ENCODE assay signal across 1 cellular context in the genomic region with DNA sequence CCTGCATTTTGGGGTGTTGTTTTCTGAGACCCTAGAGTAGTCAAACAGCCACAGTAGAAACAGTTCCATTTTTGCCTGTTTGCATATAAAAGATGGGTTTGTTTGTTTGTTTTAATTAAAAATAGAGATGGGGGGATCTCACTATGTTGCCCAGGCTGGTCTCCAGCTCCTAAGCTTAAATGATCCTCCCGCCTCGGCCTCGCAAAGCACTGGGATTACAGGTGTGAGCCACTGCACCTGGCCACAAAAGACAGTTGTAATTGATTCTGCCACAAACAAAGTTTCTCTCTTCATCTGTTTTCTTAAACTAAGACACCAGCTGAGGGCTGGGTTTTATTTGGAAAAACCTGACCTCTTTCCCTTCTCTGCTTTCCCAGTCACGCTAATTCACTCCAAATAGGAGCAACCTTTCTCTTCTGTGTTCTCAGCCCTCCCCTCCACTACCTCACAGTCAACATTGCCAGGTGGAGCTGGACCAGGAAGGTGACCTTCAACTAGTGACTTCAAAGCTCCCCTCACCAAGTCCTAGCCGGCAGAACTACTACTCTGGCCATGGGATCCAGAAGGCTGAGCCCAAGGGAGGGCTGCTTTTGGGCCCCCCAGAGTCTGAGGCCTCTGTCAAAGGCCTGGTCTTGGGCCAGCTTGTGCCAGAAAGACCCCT.
TF ChIP-seq lines count a peak whose summit lies in the region.

No MANE protein-coding gene starts in this region.

TF ChIP-seq in HepG2, 621 proteins besides CTCF, POLR2A, EP300 and RAD21 (continues in another document):
- TF ChIP-seq ZNF614 (CRISPR knock-in tag; IDR thresholded peaks at IDR 0.05; ENCODE audit: borderline replicate concordance) (no peak), ONECUT2 (CRISPR knock-in tag; IDR thresholded peaks at IDR 0.05) (no peak), ZNF33A (CRISPR knock-in tag; IDR thresholded peaks at IDR 0.05; ENCODE audit: borderline replicate concordance) (no peak), FOXA1 (IDR thresholded peaks at IDR 0.05) (no peak), FOXA1 (CRISPR knock-in tag; IDR thresholded peaks at IDR 0.05) (peak; percentile 32; the same call in 1 of the 2 replicates), GATAD2A (CRISPR knock-in tag; IDR thresholded peaks at IDR 0.05) (0 out of 2 replicates have a peak, but pooled peaks have one; percentile 22), ZKSCAN8 (CRISPR knock-in tag; IDR thresholded peaks at IDR 0.05; ENCODE audit: borderline replicate concordance) (no peak), ZNF530 (CRISPR knock-in tag; IDR thresholded peaks at IDR 0.05; ENCODE audit: low read depth) (no peak), GATAD1 (CRISPR knock-in tag; IDR thresholded peaks at IDR 0.05) (no peak), ARID4A (CRISPR knock-in tag; IDR thresholded peaks at IDR 0.05; ENCODE audit: borderline replicate concordance) (no peak), KIAA2018 (CRISPR knock-in tag; IDR thresholded peaks at IDR 0.05; ENCODE audit: borderline replicate concordance) (no peak), TP53 (CRISPR knock-in tag; conservative IDR thresholded peaks at IDR 0.05) (no peak), TERF1 (CRISPR knock-in tag; IDR thresholded peaks at IDR 0.05) (no peak), MEIS2 (CRISPR knock-in tag; IDR thresholded peaks at IDR 0.05) (no peak), HINFP (CRISPR knock-in tag; IDR thresholded peaks at IDR 0.05; ENCODE audit: low read depth) (no peak), CHCHD3 (CRISPR knock-in tag; IDR thresholded peaks at IDR 0.05) (no peak), ZNF652 (CRISPR knock-in tag; IDR thresholded peaks at IDR 0.05; ENCODE audit: borderline replicate concordance, low read depth) (no peak), GFI1 (CRISPR knock-in tag; IDR thresholded peaks at IDR 0.05; ENCODE audit: borderline replicate concordance) (no peak), IRF2 (CRISPR knock-in tag; IDR thresholded peaks at IDR 0.05) (no peak), FOSL2 (CRISPR knock-in tag; IDR thresholded peaks at IDR 0.05) (no peak), ZNF383 (CRISPR knock-in tag; IDR thresholded peaks at IDR 0.05; ENCODE audit: borderline replicate concordance) (no peak), ZNF709 (CRISPR knock-in tag; IDR thresholded peaks at IDR 0.05) (no peak), ZNF326 (CRISPR knock-in tag; IDR thresholded peaks at IDR 0.05; ENCODE audit: borderline replicate concordance) (no peak), ZNF577 (CRISPR knock-in tag; IDR thresholded peaks at IDR 0.05; ENCODE audit: borderline replicate concordance, low read depth) (no peak), HMGXB4 (CRISPR knock-in tag; IDR thresholded peaks at IDR 0.05; ENCODE audit: borderline replicate concordance in 1 of 2, low read depth in 1 of 2) (no peak), SOX5 (CRISPR knock-in tag; IDR thresholded peaks at IDR 0.05; ENCODE audit: borderline replicate concordance) (no peak), NFYB (CRISPR knock-in tag; IDR thresholded peaks at IDR 0.05) (no peak), REPIN1 (CRISPR knock-in tag; IDR thresholded peaks at IDR 0.05; ENCODE audit: borderline replicate concordance, low read depth) (no peak), CENPBD1 (CRISPR knock-in tag; IDR thresholded peaks at IDR 0.05; ENCODE audit: borderline replicate concordance, low read depth) (no peak), TEAD2 (CRISPR knock-in tag; IDR thresholded peaks at IDR 0.05) (no peak), SATB2 (CRISPR knock-in tag; IDR thresholded peaks at IDR 0.05) (no peak)
- TF ChIP-seq, protein P1, sequence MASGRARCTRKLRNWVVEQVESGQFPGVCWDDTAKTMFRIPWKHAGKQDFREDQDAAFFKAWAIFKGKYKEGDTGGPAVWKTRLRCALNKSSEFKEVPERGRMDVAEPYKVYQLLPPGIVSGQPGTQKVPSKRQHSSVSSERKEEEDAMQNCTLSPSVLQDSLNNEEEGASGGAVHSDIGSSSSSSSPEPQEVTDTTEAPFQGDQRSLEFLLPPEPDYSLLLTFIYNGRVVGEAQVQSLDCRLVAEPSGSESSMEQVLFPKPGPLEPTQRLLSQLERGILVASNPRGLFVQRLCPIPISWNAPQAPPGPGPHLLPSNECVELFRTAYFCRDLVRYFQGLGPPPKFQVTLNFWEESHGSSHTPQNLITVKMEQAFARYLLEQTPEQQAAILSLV (CRISPR knock-in tag; IDR thresholded peaks at IDR 0.05; ENCODE audit: borderline replicate concordance) = no peak
